In genomic region chr14:68852493-68852892, GRCh38 we compare ENCODE assay signal across 5 cellular contexts. TPM values are rescaled to one million over a fixed set of nuclear protein-coding genes. Genes with fewer than 3 reads are reported as not detected.
A peak's percentile ranks its signal among the peaks of the same experiment; 100 is the strongest.
DNase-seq lines count a peak whose midpoint lies in the region; ATAC-seq, FAIRE-seq and TF ChIP-seq lines count a peak whose summit lies in the region.
"Not testable (repeated sequence)": the region's sequence is repeated elsewhere in the genome, so short reads cannot be mapped to it uniquely, and the experiment has no call there.

No MANE protein-coding gene starts in this region.

- FAIRE-seq in H1 (lab: Jason Lieb, UNC); HepG2 (lab: Jason Lieb, UNC): not testable (repeated sequence)

- H2BK15ac ChIP-seq in H1 (ENCODE audit: low read length) = not testable (repeated sequence)

- in situ Hi-C loops in HepG2 (cut with HindIII; ENCODE audit: extremely low pct_ligation_motif_present, low pct_unique_long_range_greater_than_20kb) = not testable (repeated sequence)

- CTCF ChIA-PET in HEK293 (lab: Yijun Ruan, JAX) (interaction anchor here (1.4 kb wide), 1 partner anchor 9 kb away, joined by 8 read pairs; no protein-coding TSS in a partner anchor), H1 (lab: Charles Lee; ENCODE audit: partially characterized antibody) (interaction anchor here (0.7 kb wide), 1 partner anchor 90 kb away, joined by 8 read pairs; no protein-coding TSS in a partner anchor)
- CTCF ChIA-PET in HepG2 (lab: Yijun Ruan, JAX; ENCODE audit: low intra/inter-chr PET ratio, low total read pairs) = not testable (repeated sequence)

- not testable (repeated sequence) for H3K23me2 ChIP-seq in H1 (ENCODE audit: low read depth, low read length)

- not testable (repeated sequence) for H3K79me2 ChIP-seq in Loucy (ENCODE audit: insufficient read depth, low read length); H1 (ENCODE audit: control insufficient read depth in 1 of 2, insufficient read depth in 2 of 2, low read length in 2 of 2); HepG2 (ENCODE audit: insufficient read depth, low read length); neural progenitor cell (ENCODE audit: low read depth)

- H3K56ac ChIP-seq in H1 (replicated peaks; ENCODE audit: insufficient read length, low read depth, low read length) = not testable (repeated sequence)

- not testable (repeated sequence) for H3K36me3 Mint-ChIP-seq in neural progenitor cell

- H2BK120ac ChIP-seq in H1 (replicated peaks; ENCODE audit: low read depth, low read length) = not testable (repeated sequence)

- H3F3A ChIP-seq in Loucy (ENCODE audit: low read depth) = peaks cover 13% of the 10 kb centered on the region
- not testable (repeated sequence) for H3F3A ChIP-seq in neural progenitor cell (ENCODE audit: low read depth)

- not testable (repeated sequence) for H4K8ac ChIP-seq in H1 (ENCODE audit: extremely low read depth, insufficient read depth, low read length)

- H3K14ac ChIP-seq in H1 (ENCODE audit: insufficient read length) = not testable (repeated sequence)

- not testable (repeated sequence) for ATAC-seq in HepG2

- not testable (repeated sequence) for H4K20me1 ChIP-seq in Loucy (ENCODE audit: insufficient read depth, low read length, poor library complexity, severe bottlenecking); H1 (replicated peaks in 1 of 2; ENCODE audit: control insufficient read depth in 1 of 2, insufficient read depth in 2 of 2, low read length in 2 of 2); HepG2 (ENCODE audit: insufficient read depth, low read length); neural progenitor cell (ENCODE audit: low read depth)

- not testable (repeated sequence) for H3K4me2 ChIP-seq in Loucy (ENCODE audit: low read depth, low read length, poor library complexity, severe bottlenecking); H1 (ENCODE audit: insufficient read depth in 1 of 2, low read depth in 2 of 2, low read length in 2 of 2); HepG2 (ENCODE audit: low read depth, low read length); neural progenitor cell

- H3K4me1 Mint-ChIP-seq in neural progenitor cell = not testable (repeated sequence)

- H3K18ac ChIP-seq in H1 (ENCODE audit: extremely low read depth, low read length) = not testable (repeated sequence)

- not testable (repeated sequence) for H2BK5ac ChIP-seq in H1 (ENCODE audit: low read depth, low read length)

- H3K27me3 ChIP-seq in Loucy (ENCODE audit: insufficient read depth, low read length, poor library complexity, severe bottlenecking); H1 (replicated peaks in 1 of 4; ENCODE audit: control insufficient read depth in 3 of 4, extremely low read depth in 1 of 4, insufficient read depth in 3 of 4, low read length in 3 of 4); HepG2 (ENCODE audit: control insufficient read depth in 1 of 2, insufficient read depth in 2 of 2, low read length in 2 of 2); neural progenitor cell: not testable (repeated sequence)

- TF ChIP-seq POLR2A in H1 (IDR thresholded peaks at IDR 0.05; ENCODE audit: control extremely low read depth in 1 of 2, low read depth in 2 of 2, low read length in 2 of 2); HepG2 (IDR thresholded peaks at IDR 0.05; ENCODE audit: insufficient read depth in 1 of 2, low read depth in 2 of 2, low read length in 2 of 2): not testable (repeated sequence)

- H2BK20ac ChIP-seq in H1 (ENCODE audit: low read length) = 0 out of 2 replicates have a peak overlapping the region, but pooled peaks have one; percentile 21

- not testable (repeated sequence) for H3K27me3 Mint-ChIP-seq in neural progenitor cell (ENCODE audit: insufficient read depth, low read depth)

- not testable (repeated sequence) for BruUV-seq in HepG2 (replicated peaks; lab: Mats Ljungman, UMichigan)

- H4K5ac ChIP-seq in H1 (ENCODE audit: insufficient read length, low read depth, low read length) = not testable (repeated sequence)

- not testable (repeated sequence) for H3K4me3 ChIP-seq in HEK293 (ENCODE audit: low read depth, low read length); Loucy (ENCODE audit: low read length, poor library complexity, severe bottlenecking); H1 (ENCODE audit: extremely low read depth in 1 of 4, insufficient read depth in 2 of 4, low read depth in 3 of 4, low read length in 4 of 4); HepG2 (replicated peaks in 1 of 3; ENCODE audit: insufficient read depth in 1 of 3, low read depth in 2 of 3, low read length in 3 of 3); neural progenitor cell

- H3K4me3 Mint-ChIP-seq in neural progenitor cell = not testable (repeated sequence)

- TF ChIP-seq RAD21 in H1 (IDR thresholded peaks at IDR 0.05 in 1 of 2, conservative IDR thresholded peaks at IDR 0.05 in 1 of 2; ENCODE audit: low read depth in 2 of 2, low read length in 2 of 2); HepG2 (CRISPR knock-in tag; IDR thresholded peaks at IDR 0.05): not testable (repeated sequence)

- TF ChIP-seq EP300 in H1 (IDR thresholded peaks at IDR 0.05; ENCODE audit: borderline replicate concordance in 1 of 2, low read depth in 2 of 2, low read length in 2 of 2); HepG2 (IDR thresholded peaks at IDR 0.05; ENCODE audit: low read depth in 2 of 2, low read length in 2 of 2); HepG2 (CRISPR knock-in tag; IDR thresholded peaks at IDR 0.05; ENCODE audit: borderline replicate concordance): not testable (repeated sequence)

- H4K91ac ChIP-seq in H1 (replicated peaks; ENCODE audit: insufficient read length, low read length) = not testable (repeated sequence)

- intact Hi-C loops in HepG2 (cut with micrococcal nuclease; ENCODE audit: unreplicated experiment) = not testable (repeated sequence)

- DNase-seq in H1 (ENCODE audit: low read depth in 1 of 2, low spot score in 2 of 2); HepG2 (ENCODE audit: low spot score); neural progenitor cell (ENCODE audit: low spot score): not testable (repeated sequence)

- H3K36me3 ChIP-seq in HEK293 (ENCODE audit: control insufficient read depth in 2 of 2, insufficient read depth in 1 of 2, low read length in 2 of 2); Loucy (ENCODE audit: insufficient read depth, low read length); H1 (ENCODE audit: control insufficient read depth in 2 of 4, insufficient read depth in 4 of 4, low read length in 3 of 4); HepG2 (replicated peaks in 1 of 2; ENCODE audit: control insufficient read depth in 1 of 2, insufficient read depth in 2 of 2, low read length in 2 of 2); neural progenitor cell: not testable (repeated sequence)

- H2AK5ac ChIP-seq in H1 (ENCODE audit: low read depth, low read length) = not testable (repeated sequence)

- not testable (repeated sequence) for H3K23ac ChIP-seq in H1 (ENCODE audit: insufficient read length)

- H3K4me1 ChIP-seq in HEK293 (ENCODE audit: control insufficient read depth, insufficient read depth, low read length); H1 (replicated peaks in 1 of 4; ENCODE audit: control insufficient read depth in 3 of 4, insufficient read depth in 4 of 4, low read length in 3 of 4); neural progenitor cell: not testable (repeated sequence)
- H3K4me1 ChIP-seq in Loucy (ENCODE audit: insufficient read depth, low read length, poor library complexity, severe bottlenecking) (peaks cover 46% of the 10 kb centered on the region), HepG2 (ENCODE audit: insufficient read depth, low read length) (peaks cover 25% of the 10 kb centered on the region)

- not testable (repeated sequence) for H3K9me3 Mint-ChIP-seq in neural progenitor cell

- POLR2A ChIA-PET in HEK293 (lab: Yijun Ruan, JAX); H1 (lab: Charles Lee; ENCODE audit: partially characterized antibody); HepG2 (lab: Yijun Ruan, JAX): not testable (repeated sequence)

- peak overlapping the region; percentile 22 for H3K9ac ChIP-seq in Loucy (ENCODE audit: low read depth, low read length, poor library complexity, severe bottlenecking)
- not testable (repeated sequence) for H3K9ac ChIP-seq in H1 (replicated peaks in 1 of 4; ENCODE audit: extremely low read depth in 1 of 4, low read depth in 3 of 4, low read length in 3 of 4); HepG2 (ENCODE audit: insufficient read depth, low read depth, low read length); neural progenitor cell

- WGBS in H1 (ENCODE audit: extremely low coverage in 1 of 2, insufficient coverage in 1 of 2, insufficient read length in 1 of 2, insufficient replicate concordance in 2 of 2, low coverage in 1 of 2, low lambda C conversion rate in 2 of 2, missing lambda C conversion rate in 1 of 2), 2 experiments = 92% methylated on average over 7 of the region's 7 CpGs; no CpG with 5 or more reads in 1 of the 2 experiments
- WGBS in HepG2 (ENCODE audit: low lambda C conversion rate) = 59% methylated on average over 7 of the region's 7 CpGs

- not testable (repeated sequence) for H3K27ac Mint-ChIP-seq in neural progenitor cell

- not testable (repeated sequence) for H3K27ac ChIP-seq in HEK293 (ENCODE audit: extremely low read depth, low read depth, low read length); H1 (ENCODE audit: low read depth, low read length); HepG2 (ENCODE audit: extremely low read length, insufficient read depth, low read length); neural progenitor cell

- not testable (repeated sequence) for H2AFZ ChIP-seq in Loucy (ENCODE audit: low read length); HepG2 (ENCODE audit: low read length)
- H2AFZ ChIP-seq in H1 (ENCODE audit: low read length) (peak overlapping the region; percentile 15; the same call in 1 of the 2 replicates), neural progenitor cell (replicated peaks) (peak overlapping the region; percentile 26)

- not testable (repeated sequence) for H3K9me2 ChIP-seq in Loucy (replicated peaks; ENCODE audit: low read depth, low read length)

- not testable (repeated sequence) for H3K4ac ChIP-seq in H1 (replicated peaks; ENCODE audit: insufficient read length, low read depth, low read length)

- TF ChIP-seq CTCF in HEK293 (tag by site-specific recombination; IDR thresholded peaks at IDR 0.05); Loucy (conservative IDR thresholded peaks at IDR 0.05; ENCODE audit: low read length); H1 (IDR thresholded peaks at IDR 0.05; ENCODE audit: control extremely low read depth in 1 of 3, insufficient read depth in 1 of 3, low read depth in 1 of 3, low read length in 3 of 3); HepG2 (CRISPR knock-in tag; IDR thresholded peaks at IDR 0.05); neural progenitor cell (IDR thresholded peaks at IDR 0.05): not testable (repeated sequence)

- not testable (repeated sequence) for H2BK12ac ChIP-seq in H1 (ENCODE audit: low read depth, low read length)

- not testable (repeated sequence) for H3K9me3 ChIP-seq in HEK293 (ENCODE audit: control insufficient read depth, insufficient read depth, low read depth, low read length); Loucy (ENCODE audit: insufficient read depth, low read depth, low read length); H1 (ENCODE audit: insufficient read depth in 2 of 2, low read depth in 1 of 2, low read length in 1 of 2); HepG2 (ENCODE audit: low read length); neural progenitor cell (ENCODE audit: low read depth)

- H3K79me1 ChIP-seq in H1 (ENCODE audit: low read depth, low read length) = not testable (repeated sequence)

RNA-seq across cellular contexts. Expression of gene ZFP36L1, which starts 59.6 kb away (rescaled TPM):
- total RNA-seq in H1 (2021; fragmentation: NEBNext Ultra II Directional; extraction: Animal tissue kit (Norgen Biotek cat#: 25700)) = 132 TPM in 2 replicates
- polyA plus RNA-seq in H1 (2011; rRNA removed) (80.4 and 136 TPM in 2 replicates), HepG2 (2011; rRNA removed) (10.2 and 12.7 TPM in 2 replicates)
- polyA plus RNA-seq in H1 (2011; cell fraction: cytosol; rRNA removed) = 61.9 TPM
- polyA plus RNA-seq in H1 (2011; cell fraction: nucleus; rRNA removed) = 90.3 TPM
- polyA plus RNA-seq in H1 (2012, experiment 1 of 2) = 89.6 to 126 TPM (median 117 TPM) in 4 replicates
- 56.1 TPM for polyA plus RNA-seq in H1 (2012, experiment 2 of 2)
- polyA plus RNA-seq in H1 (2013, experiment 1 of 2) = 127 TPM
- 135 TPM for polyA plus RNA-seq in H1 (2013, experiment 2 of 2)
- 19.5 and 20.6 TPM in 2 replicates for polyA minus RNA-seq in H1 (2011; rRNA and poly(A)+ RNA removed)
- 132 TPM for polyA minus RNA-seq in H1 (2011; cell fraction: cytosol; rRNA and poly(A)+ RNA removed)
- 67.3 TPM for polyA minus RNA-seq in H1 (2011; cell fraction: nucleus; rRNA and poly(A)+ RNA removed)
- total RNA-seq in HepG2 (2016; rRNA removed; fragmentation: Illumina TruSeq; extraction: Trizol) (7.4 and 8.4 TPM in 2 replicates), neural progenitor cell (ENCODE audit: low replicate concordance) (42.9 and 95.5 TPM in 2 replicates)
- 2.6 and 3.4 TPM in 2 replicates for total RNA-seq in HepG2 (2016; cell fraction: cytosol; rRNA removed; fragmentation: Illumina TruSeq; extraction: Trizol; ENCODE audit: low read depth)
- 7.9 and 8.4 TPM in 2 replicates for total RNA-seq in HepG2 (2016; cell fraction: insoluble cytoplasmic fraction; rRNA removed; fragmentation: Illumina TruSeq; extraction: Trizol)
- total RNA-seq in HepG2 (2016; cell fraction: membrane; rRNA removed; fragmentation: Illumina TruSeq; extraction: Trizol) = 11.1 and 11.3 TPM in 2 replicates
- total RNA-seq in HepG2 (2016; cell fraction: nucleus; rRNA removed; fragmentation: Illumina TruSeq; extraction: Trizol) = 13.8 and 14.1 TPM in 2 replicates
- 11.2 and 18.0 TPM in 2 replicates for polyA plus RNA-seq in HepG2 (2011; cell fraction: cytosol; rRNA removed)
- 66.5 and 69.1 TPM in 2 replicates for polyA plus RNA-seq in HepG2 (2011; cell fraction: nucleus; rRNA removed)
- polyA plus RNA-seq in HepG2 (2012) = 23.2 and 32.2 TPM in 2 replicates
- polyA plus RNA-seq in HepG2 (2016; cell fraction: cytosol; fragmentation: Illumina TruSeq; extraction: Trizol; ENCODE audit: low read depth) = 2.7 and 2.8 TPM in 2 replicates
- polyA plus RNA-seq in HepG2 (2016; cell fraction: insoluble cytoplasmic fraction; fragmentation: Illumina TruSeq; extraction: Trizol; ENCODE audit: low read depth) = 20.7 and 26.8 TPM in 2 replicates
- polyA plus RNA-seq in HepG2 (2016; cell fraction: membrane; fragmentation: Illumina TruSeq; extraction: Trizol; ENCODE audit: low read depth) = 9.2 and 10.1 TPM in 2 replicates
- polyA plus RNA-seq in HepG2 (2016; cell fraction: nucleus; fragmentation: Illumina TruSeq; extraction: Trizol; ENCODE audit: insufficient read depth, low read depth) = 53.8 and 57.0 TPM in 2 replicates
- 8.5 and 26.8 TPM in 2 replicates for polyA minus RNA-seq in HepG2 (2011; rRNA and poly(A)+ RNA removed; ENCODE audit: low replicate concordance)
- 56.3 and 73.8 TPM in 2 replicates for polyA minus RNA-seq in HepG2 (2011; cell fraction: cytosol; rRNA and poly(A)+ RNA removed)
- polyA minus RNA-seq in HepG2 (2011; cell fraction: nucleus; rRNA and poly(A)+ RNA removed) = 11.8 and 13.8 TPM in 2 replicates
